In the genomic region with DNA sequence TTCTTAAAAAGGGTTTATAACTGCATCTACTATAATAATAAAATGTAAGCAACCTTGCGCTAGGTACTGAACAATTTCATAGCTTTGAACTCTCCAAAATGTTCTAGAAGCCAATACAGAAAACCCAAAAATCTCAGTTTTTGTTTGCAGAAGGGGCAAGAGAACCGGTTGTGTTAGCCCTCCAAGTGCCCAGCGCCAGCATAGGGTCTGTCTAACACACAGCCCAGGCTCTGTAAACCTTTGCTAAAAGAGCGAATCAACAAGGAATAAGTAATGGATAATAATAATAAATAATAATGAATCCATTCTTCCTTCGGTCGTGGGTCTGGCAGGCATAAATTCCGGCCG, we compare ENCODE assay signal across 8 cellular contexts. TPM values are rescaled to one million over a fixed set of nuclear protein-coding genes. Genes with fewer than 3 reads are reported as not detected.
DNase-seq lines count a peak whose midpoint lies in the region; ATAC-seq lines count a peak whose summit lies in the region.

No MANE protein-coding gene starts in this region.

- POLR2A ChIA-PET in activated CD8-positive, alpha-beta T cell treated with anti-CD3 and anti-CD28 coated beads, Interleukin-2, amount 10 ng/mL, durations not matched to agents 7 days and 5 days (lab: Charles Lee): interaction anchor here (1.0 to 1.9 kb wide), 3 partner anchors 11 to 86 kb away, joined by 3 to 9 read pairs (median 3); a partner anchor contains a TSS

- H3K4me3 Mint-ChIP-seq in activated CD8-positive, alpha-beta T cell treated with anti-CD3 and anti-CD28 coated beads, Interleukin-2, amount 10 ng/mL, durations not matched to agents 7 days and 5 days: peak overlapping the region; percentile 22

- CTCF ChIA-PET in activated CD8-positive, alpha-beta T cell treated with anti-CD3 and anti-CD28 coated beads, Interleukin-2, amount 10 ng/mL, durations not matched to agents 7 days and 5 days (lab: Charles Lee): interaction anchor here (1.1 kb wide), 1 partner anchor 8 kb away, joined by 3 read pairs; no protein-coding TSS in a partner anchor

- H3K27me3 ChIP-seq in BLaER1 (no peaks in the 10 kb centered on the region), HAP-1 (ENCODE audit: low read depth) (no peaks in the 10 kb centered on the region), mononuclear cell (ENCODE audit: insufficient read depth, low read length) (no peaks in the 10 kb centered on the region)

- H3K9me3 Mint-ChIP-seq in activated CD8-positive, alpha-beta T cell treated with anti-CD3 and anti-CD28 coated beads, Interleukin-2, amount 10 ng/mL, durations not matched to agents 7 days and 5 days (ENCODE audit: insufficient read depth): no peaks in the 10 kb centered on the region

- ATAC-seq in activated CD8-positive, alpha-beta T cell treated with anti-CD3 and anti-CD28 coated beads, Interleukin-2, amount 10 ng/mL, durations not matched to agents 7 days and 5 days: peak; percentile 17
- no peak for ATAC-seq in GM18519 (IDR thresholded peaks at IDR 0.05; ENCODE audit: low FRiP score, unreplicated experiment)

- peak overlapping the region; percentile 92 for H3K4me3 ChIP-seq in BLaER1
- peak overlapping the region; percentile 67 for H3K4me3 ChIP-seq in HAP-1
- H3K4me3 ChIP-seq in mononuclear cell (ENCODE audit: low read length): peak overlapping the region; percentile 57

- peaks cover 33% of the 10 kb centered on the region for H3K4me1 Mint-ChIP-seq in activated CD8-positive, alpha-beta T cell treated with anti-CD3 and anti-CD28 coated beads, Interleukin-2, amount 10 ng/mL, durations not matched to agents 7 days and 5 days (ENCODE audit: low read depth)

- H4K20me1 ChIP-seq in BLaER1: no peaks in the 10 kb centered on the region

- no peak overlapping the region for H3K9ac ChIP-seq in BLaER1

- H3K27ac Mint-ChIP-seq in activated CD8-positive, alpha-beta T cell treated with anti-CD3 and anti-CD28 coated beads, Interleukin-2, amount 10 ng/mL, durations not matched to agents 7 days and 5 days: no peak overlapping the region

- H3K27ac ChIP-seq in BLaER1: no peak overlapping the region

- in situ Hi-C loops in HAP-1 (cut with MboI; ENCODE audit: low sequenced_read_pairs) (no loop called here), ACHN (cut with HindIII; ENCODE audit: low pct_ligation_motif_present, low pct_unique_long_range_greater_than_20kb, low sequenced_read_pairs) (no loop called here)

- H3K9me3 ChIP-seq in BLaER1: no peaks in the 10 kb centered on the region; the same call in 1 of the 2 replicates
- no peaks in the 10 kb centered on the region for H3K9me3 ChIP-seq in HAP-1
- H3K9me3 ChIP-seq in mononuclear cell (ENCODE audit: low read depth, low read length): no peaks in the 10 kb centered on the region

- peak overlapping the region; percentile 93; the same call in 1 of the 2 replicates for H3K4me2 ChIP-seq in BLaER1

- peaks cover 17% of the 10 kb centered on the region for H3K4me1 ChIP-seq in BLaER1
- peaks cover 9% of the 10 kb centered on the region for H3K4me1 ChIP-seq in HAP-1
- H3K4me1 ChIP-seq in mononuclear cell (ENCODE audit: insufficient read depth, low read length): peaks cover 11% of the 10 kb centered on the region

- peaks cover 42% of the 10 kb centered on the region for H3K36me3 Mint-ChIP-seq in activated CD8-positive, alpha-beta T cell treated with anti-CD3 and anti-CD28 coated beads, Interleukin-2, amount 10 ng/mL, durations not matched to agents 7 days and 5 days (ENCODE audit: low read depth)

- H3K27me3 Mint-ChIP-seq in activated CD8-positive, alpha-beta T cell treated with anti-CD3 and anti-CD28 coated beads, Interleukin-2, amount 10 ng/mL, durations not matched to agents 7 days and 5 days (ENCODE audit: low read depth): no peaks in the 10 kb centered on the region

- no peak for DNase-seq in HAP-1 (ENCODE audit: low spot score in 2 of 2)
- no peak for DNase-seq in activated CD8-positive, alpha-beta T cell treated with anti-CD3 and anti-CD28 coated beads, Interleukin-2, amount 10 ng/mL, durations not matched to agents 7 days and 5 days
- DNase-seq in ACHN: no peak
- DNase-seq in GM19238 (ENCODE audit: insufficient read length, low spot score): no peak
- no peak for DNase-seq in NCI-H128 (lab: John Stamatoyannopoulos, UW; ENCODE audit: unreplicated experiment)

- peaks cover 29% of the 10 kb centered on the region for H3K36me3 ChIP-seq in BLaER1
- peaks cover 18% of the 10 kb centered on the region for H3K36me3 ChIP-seq in HAP-1 (replicated peaks)

RNA-seq across cellular contexts. Expression of a gene that starts 0.3 kb away (rescaled TPM):
- total RNA-seq in activated CD8-positive, alpha-beta T cell treated with anti-CD3 and anti-CD28 coated beads, Interleukin-2, amount 10 ng/mL, durations not matched to agents 7 days and 5 days: 10 to 100 TPM; 27.4 to 28.1 TPM
- total RNA-seq in mononuclear cell: 1.2 TPM

Comparison
In these comparisons a context has a peak if more than half of its experiments do, and no peak if none do; other contexts are left out.
1. RNA of a gene that starts 0.3 kb away (total RNA-seq): 27.4 to 28.1 TPM in activated CD8-positive, alpha-beta T cell treated with anti-CD3 and anti-CD28 coated beads, Interleukin-2, amount 10 ng/mL, durations not matched to agents 7 days and 5 days; 1.2 TPM in mononuclear cell (single experiment); every median in the first group is over 10 times any median in the second.
2. Peak in every context shown above with its lines, with median percentiles within 50 percentile points of each other: H3K4me3 ChIP-seq.